In the genomic region with DNA sequence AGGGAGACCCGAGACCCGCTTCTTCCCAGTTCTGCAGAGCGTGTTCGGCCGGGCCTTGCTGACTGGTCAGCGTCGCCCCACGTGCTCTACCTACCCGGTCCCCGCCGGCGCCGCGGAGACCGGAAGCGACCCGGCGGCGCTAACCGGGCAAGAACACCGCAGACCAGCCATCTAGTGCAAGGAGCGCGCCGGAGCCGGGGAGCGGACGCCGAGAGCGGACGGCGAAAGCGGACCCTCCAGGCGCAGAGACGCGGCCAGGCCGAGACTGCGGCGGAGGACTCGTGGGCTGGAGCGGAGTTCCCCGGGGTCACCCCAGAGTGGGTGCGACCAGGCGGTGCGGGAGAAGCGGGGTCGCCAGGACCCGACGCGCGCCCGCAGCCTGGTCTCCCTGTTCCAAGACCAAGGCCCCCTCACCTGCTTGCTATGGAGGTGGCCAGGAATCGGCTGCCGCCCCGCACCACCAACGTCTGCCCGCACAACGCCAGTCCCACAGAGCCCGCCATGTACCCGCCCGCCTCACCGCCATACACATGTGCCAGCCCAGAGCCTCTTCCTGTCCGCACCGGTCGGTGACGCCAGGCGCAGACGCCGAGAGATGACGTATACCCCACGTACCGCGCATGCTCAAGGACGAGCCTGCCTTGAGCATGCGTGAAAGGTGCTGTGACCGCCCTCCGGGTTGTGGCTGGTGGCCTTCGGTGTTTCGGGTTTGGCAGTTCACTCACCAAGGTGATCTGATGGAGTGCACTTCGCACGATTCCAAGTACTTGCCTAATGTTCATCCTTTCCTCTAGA, we compare ENCODE assay signal across 1 cellular context.
TF ChIP-seq lines count a peak whose summit lies in the region.

A gene with protein sequence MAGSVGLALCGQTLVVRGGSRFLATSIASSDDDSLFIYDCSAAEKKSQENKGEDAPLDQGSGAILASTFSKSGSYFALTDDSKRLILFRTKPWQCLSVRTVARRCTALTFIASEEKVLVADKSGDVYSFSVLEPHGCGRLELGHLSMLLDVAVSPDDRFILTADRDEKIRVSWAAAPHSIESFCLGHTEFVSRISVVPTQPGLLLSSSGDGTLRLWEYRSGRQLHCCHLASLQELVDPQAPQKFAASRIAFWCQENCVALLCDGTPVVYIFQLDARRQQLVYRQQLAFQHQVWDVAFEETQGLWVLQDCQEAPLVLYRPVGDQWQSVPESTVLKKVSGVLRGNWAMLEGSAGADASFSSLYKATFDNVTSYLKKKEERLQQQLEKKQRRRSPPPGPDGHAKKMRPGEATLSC (minus strand): TSS at position 547 of the 795 bp plus-strand sequence. CDS start 44 bp downstream, at position 503.

TF ChIP-seq in HepG2, 621 proteins besides CTCF, POLR2A, EP300 and RAD21 (continued from another document and continues in another):
- TF ChIP-seq, protein P1, sequence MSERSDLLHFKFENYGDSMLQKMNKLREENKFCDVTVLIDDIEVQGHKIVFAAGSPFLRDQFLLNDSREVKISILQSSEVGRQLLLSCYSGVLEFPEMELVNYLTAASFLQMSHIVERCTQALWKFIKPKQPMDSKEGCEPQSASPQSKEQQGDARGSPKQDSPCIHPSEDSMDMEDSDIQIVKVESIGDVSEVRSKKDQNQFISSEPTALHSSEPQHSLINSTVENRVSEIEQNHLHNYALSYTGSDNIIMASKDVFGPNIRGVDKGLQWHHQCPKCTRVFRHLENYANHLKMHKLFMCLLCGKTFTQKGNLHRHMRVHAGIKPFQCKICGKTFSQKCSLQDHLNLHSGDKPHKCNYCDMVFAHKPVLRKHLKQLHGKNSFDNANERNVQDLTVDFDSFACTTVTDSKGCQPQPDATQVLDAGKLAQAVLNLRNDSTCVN (CRISPR knock-in tag; IDR thresholded peaks at IDR 0.05; ENCODE audit: borderline replicate concordance): peak; percentile 37; the same call in 1 of the 2 replicates
- TF ChIP-seq MATR3 (CRISPR knock-in tag; IDR thresholded peaks at IDR 0.05) (no peak), ZNF674 (CRISPR knock-in tag; IDR thresholded peaks at IDR 0.05; ENCODE audit: low read depth) (no peak), KAT2B (IDR thresholded peaks at IDR 0.05; ENCODE audit: borderline replicate concordance, low read depth, low read length) (no peak), KAT8 (CRISPR knock-in tag; IDR thresholded peaks at IDR 0.05) (peak; percentile 97), ZSCAN31 (CRISPR knock-in tag; IDR thresholded peaks at IDR 0.05; ENCODE audit: low read depth) (0 out of 2 replicates have a peak, but pooled peaks have one; percentile 72), ZNF761 (CRISPR knock-in tag; conservative IDR thresholded peaks at IDR 0.05) (0 out of 2 replicates have a peak, but pooled peaks have one; percentile 31), MAZ (IDR thresholded peaks at IDR 0.05; ENCODE audit: borderline replicate concordance, low read depth, low read length) (no peak), MAZ (CRISPR knock-in tag; IDR thresholded peaks at IDR 0.05; ENCODE audit: low read depth) (peak; percentile 90), ATF7-NPFF (CRISPR knock-in tag; IDR thresholded peaks at IDR 0.05; ENCODE audit: low read depth) (0 out of 2 replicates have a peak, but pooled peaks have one; percentile 13), ZMAT3 (CRISPR knock-in tag; conservative IDR thresholded peaks at IDR 0.05) (peak; percentile 64; the same call in 1 of the 2 replicates), AHR (CRISPR knock-in tag; IDR thresholded peaks at IDR 0.05) (no peak), TOE1 (CRISPR knock-in tag; IDR thresholded peaks at IDR 0.05) (no peak), ZSCAN29 (CRISPR knock-in tag; conservative IDR thresholded peaks at IDR 0.05) (no peak), SIX4 (CRISPR knock-in tag; IDR thresholded peaks at IDR 0.05) (no peak), MBNL3 (CRISPR knock-in tag; conservative IDR thresholded peaks at IDR 0.05) (no peak), SOX6 (IDR thresholded peaks at IDR 0.05) (no peak), SOX6 (CRISPR knock-in tag; IDR thresholded peaks at IDR 0.05) (peak; percentile 25; the same call in 1 of the 2 replicates), SRSF9 (IDR thresholded peaks at IDR 0.05; ENCODE audit: borderline replicate concordance, insufficient read depth, low read depth, low read length, poor library complexity, severe bottlenecking) (no peak), ZNF441 (CRISPR knock-in tag; IDR thresholded peaks at IDR 0.05; ENCODE audit: borderline replicate concordance) (0 out of 2 replicates have a peak, but pooled peaks have one; percentile 31), SUZ12 (IDR thresholded peaks at IDR 0.05; ENCODE audit: low read depth, low read length) (no peak), GZF1 (CRISPR knock-in tag; IDR thresholded peaks at IDR 0.05) (no peak), FOXA3 (CRISPR knock-in tag; IDR thresholded peaks at IDR 0.05) (peak; percentile 28; the same call in 1 of the 2 replicates), SMARCC2 (IDR thresholded peaks at IDR 0.05) (no peak)
- TF ChIP-seq, protein P2, sequence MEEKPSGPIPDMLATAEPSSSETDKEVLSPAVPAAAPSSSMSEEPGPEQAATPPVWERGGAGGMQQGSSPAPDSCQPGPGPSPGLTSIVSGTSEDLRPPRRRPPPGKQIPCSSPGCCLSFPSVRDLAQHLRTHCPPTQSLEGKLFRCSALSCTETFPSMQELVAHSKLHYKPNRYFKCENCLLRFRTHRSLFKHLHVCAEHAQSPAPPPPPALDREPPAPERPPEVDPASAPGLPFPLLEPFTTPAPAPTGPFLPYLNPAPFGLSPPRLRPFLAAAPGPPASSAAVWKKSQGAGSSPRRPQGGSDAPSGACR (CRISPR knock-in tag; IDR thresholded peaks at IDR 0.05): no peak; the same call in 1 of the 2 replicates
- TF ChIP-seq, protein P3, sequence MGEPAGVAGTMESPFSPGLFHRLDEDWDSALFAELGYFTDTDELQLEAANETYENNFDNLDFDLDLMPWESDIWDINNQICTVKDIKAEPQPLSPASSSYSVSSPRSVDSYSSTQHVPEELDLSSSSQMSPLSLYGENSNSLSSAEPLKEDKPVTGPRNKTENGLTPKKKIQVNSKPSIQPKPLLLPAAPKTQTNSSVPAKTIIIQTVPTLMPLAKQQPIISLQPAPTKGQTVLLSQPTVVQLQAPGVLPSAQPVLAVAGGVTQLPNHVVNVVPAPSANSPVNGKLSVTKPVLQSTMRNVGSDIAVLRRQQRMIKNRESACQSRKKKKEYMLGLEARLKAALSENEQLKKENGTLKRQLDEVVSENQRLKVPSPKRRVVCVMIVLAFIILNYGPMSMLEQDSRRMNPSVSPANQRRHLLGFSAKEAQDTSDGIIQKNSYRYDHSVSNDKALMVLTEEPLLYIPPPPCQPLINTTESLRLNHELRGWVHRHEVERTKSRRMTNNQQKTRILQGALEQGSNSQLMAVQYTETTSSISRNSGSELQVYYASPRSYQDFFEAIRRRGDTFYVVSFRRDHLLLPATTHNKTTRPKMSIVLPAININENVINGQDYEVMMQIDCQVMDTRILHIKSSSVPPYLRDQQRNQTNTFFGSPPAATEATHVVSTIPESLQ (CRISPR knock-in tag; conservative IDR thresholded peaks at IDR 0.05): no peak; the same call in 1 of the 2 replicates
- TF ChIP-seq, protein P4, sequence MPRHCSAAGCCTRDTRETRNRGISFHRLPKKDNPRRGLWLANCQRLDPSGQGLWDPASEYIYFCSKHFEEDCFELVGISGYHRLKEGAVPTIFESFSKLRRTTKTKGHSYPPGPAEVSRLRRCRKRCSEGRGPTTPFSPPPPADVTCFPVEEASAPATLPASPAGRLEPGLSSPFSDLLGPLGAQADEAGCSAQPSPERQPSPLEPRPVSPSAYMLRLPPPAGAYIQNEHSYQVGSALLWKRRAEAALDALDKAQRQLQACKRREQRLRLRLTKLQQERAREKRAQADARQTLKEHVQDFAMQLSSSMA (CRISPR knock-in tag; IDR thresholded peaks at IDR 0.05): peak; percentile 30; the same call in 1 of the 2 replicates
- TF ChIP-seq, protein P5, sequence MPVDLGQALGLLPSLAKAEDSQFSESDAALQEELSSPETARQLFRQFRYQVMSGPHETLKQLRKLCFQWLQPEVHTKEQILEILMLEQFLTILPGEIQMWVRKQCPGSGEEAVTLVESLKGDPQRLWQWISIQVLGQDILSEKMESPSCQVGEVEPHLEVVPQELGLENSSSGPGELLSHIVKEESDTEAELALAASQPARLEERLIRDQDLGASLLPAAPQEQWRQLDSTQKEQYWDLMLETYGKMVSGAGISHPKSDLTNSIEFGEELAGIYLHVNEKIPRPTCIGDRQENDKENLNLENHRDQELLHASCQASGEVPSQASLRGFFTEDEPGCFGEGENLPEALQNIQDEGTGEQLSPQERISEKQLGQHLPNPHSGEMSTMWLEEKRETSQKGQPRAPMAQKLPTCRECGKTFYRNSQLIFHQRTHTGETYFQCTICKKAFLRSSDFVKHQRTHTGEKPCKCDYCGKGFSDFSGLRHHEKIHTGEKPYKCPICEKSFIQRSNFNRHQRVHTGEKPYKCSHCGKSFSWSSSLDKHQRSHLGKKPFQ (CRISPR knock-in tag; IDR thresholded peaks at IDR 0.05; ENCODE audit: insufficient replicate concordance): peak; percentile 62
- TF ChIP-seq, protein P6, sequence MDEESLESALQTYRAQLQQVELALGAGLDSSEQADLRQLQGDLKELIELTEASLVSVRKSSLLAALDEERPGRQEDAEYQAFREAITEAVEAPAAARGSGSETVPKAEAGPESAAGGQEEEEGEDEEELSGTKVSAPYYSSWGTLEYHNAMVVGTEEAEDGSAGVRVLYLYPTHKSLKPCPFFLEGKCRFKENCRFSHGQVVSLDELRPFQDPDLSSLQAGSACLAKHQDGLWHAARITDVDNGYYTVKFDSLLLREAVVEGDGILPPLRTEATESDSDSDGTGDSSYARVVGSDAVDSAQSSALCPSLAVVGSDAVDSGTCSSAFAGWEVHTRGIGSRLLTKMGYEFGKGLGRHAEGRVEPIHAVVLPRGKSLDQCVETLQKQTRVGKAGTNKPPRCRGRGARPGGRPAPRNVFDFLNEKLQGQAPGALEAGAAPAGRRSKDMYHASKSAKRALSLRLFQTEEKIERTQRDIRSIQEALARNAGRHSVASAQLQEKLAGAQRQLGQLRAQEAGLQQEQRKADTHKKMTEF (CRISPR knock-in tag; IDR thresholded peaks at IDR 0.05): peak; percentile 81; the same call in 1 of the 2 replicates
- TF ChIP-seq, protein P7, sequence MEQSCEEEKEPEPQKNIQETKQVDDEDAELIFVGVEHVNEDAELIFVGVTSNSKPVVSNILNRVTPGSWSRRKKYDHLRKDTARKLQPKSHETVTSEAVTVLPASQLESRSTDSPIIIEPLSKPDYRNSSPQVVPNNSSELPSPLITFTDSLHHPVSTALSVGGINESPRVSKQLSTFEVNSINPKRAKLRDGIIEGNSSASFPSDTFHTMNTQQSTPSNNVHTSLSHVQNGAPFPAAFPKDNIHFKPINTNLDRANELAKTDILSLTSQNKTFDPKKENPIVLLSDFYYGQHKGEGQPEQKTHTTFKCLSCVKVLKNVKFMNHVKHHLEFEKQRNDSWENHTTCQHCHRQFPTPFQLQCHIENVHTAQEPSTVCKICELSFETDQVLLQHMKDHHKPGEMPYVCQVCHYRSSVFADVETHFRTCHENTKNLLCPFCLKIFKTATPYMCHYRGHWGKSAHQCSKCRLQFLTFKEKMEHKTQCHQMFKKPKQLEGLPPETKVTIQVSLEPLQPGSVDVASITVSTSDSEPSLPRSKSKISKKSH (CRISPR knock-in tag; IDR thresholded peaks at IDR 0.05; ENCODE audit: borderline replicate concordance): peak; percentile 38; the same call in 1 of the 2 replicates
- TF ChIP-seq, protein P8, sequence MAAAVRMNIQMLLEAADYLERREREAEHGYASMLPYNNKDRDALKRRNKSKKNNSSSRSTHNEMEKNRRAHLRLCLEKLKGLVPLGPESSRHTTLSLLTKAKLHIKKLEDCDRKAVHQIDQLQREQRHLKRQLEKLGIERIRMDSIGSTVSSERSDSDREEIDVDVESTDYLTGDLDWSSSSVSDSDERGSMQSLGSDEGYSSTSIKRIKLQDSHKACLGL (CRISPR knock-in tag; IDR thresholded peaks at IDR 0.05): peak; percentile 100; the same call in 1 of the 2 replicates
- TF ChIP-seq, protein P9, sequence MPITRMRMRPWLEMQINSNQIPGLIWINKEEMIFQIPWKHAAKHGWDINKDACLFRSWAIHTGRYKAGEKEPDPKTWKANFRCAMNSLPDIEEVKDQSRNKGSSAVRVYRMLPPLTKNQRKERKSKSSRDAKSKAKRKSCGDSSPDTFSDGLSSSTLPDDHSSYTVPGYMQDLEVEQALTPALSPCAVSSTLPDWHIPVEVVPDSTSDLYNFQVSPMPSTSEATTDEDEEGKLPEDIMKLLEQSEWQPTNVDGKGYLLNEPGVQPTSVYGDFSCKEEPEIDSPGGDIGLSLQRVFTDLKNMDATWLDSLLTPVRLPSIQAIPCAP (CRISPR knock-in tag; IDR thresholded peaks at IDR 0.05; ENCODE audit: low read depth): no peak
- TF ChIP-seq, protein P10, sequence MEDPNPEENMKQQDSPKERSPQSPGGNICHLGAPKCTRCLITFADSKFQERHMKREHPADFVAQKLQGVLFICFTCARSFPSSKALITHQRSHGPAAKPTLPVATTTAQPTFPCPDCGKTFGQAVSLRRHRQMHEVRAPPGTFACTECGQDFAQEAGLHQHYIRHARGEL (CRISPR knock-in tag; IDR thresholded peaks at IDR 0.05): 0 out of 2 replicates have a peak, but pooled peaks have one; percentile 53
- TF ChIP-seq, protein P11, sequence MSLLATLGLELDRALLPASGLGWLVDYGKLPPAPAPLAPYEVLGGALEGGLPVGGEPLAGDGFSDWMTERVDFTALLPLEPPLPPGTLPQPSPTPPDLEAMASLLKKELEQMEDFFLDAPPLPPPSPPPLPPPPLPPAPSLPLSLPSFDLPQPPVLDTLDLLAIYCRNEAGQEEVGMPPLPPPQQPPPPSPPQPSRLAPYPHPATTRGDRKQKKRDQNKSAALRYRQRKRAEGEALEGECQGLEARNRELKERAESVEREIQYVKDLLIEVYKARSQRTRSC (CRISPR knock-in tag; IDR thresholded peaks at IDR 0.05; ENCODE audit: low read depth): no peak
- TF ChIP-seq, protein P12, sequence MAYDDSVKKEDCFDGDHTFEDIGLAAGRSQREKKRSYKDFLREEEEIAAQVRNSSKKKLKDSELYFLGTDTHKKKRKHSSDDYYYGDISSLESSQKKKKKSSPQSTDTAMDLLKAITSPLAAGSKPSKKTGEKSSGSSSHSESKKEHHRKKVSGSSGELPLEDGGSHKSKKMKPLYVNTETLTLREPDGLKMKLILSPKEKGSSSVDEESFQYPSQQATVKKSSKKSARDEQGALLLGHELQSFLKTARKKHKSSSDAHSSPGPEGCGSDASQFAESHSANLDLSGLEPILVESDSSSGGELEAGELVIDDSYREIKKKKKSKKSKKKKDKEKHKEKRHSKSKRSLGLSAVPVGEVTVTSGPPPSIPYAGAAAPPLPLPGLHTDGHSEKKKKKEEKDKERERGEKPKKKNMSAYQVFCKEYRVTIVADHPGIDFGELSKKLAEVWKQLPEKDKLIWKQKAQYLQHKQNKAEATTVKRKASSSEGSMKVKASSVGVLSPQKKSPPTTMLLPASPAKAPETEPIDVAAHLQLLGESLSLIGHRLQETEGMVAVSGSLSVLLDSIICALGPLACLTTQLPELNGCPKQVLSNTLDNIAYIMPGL (CRISPR knock-in tag; IDR thresholded peaks at IDR 0.05; ENCODE audit: borderline replicate concordance in 1 of 2, low read depth in 1 of 2): peak; percentile 65
